1 cellular context compared by ENCODE assay signal in the genomic region with DNA sequence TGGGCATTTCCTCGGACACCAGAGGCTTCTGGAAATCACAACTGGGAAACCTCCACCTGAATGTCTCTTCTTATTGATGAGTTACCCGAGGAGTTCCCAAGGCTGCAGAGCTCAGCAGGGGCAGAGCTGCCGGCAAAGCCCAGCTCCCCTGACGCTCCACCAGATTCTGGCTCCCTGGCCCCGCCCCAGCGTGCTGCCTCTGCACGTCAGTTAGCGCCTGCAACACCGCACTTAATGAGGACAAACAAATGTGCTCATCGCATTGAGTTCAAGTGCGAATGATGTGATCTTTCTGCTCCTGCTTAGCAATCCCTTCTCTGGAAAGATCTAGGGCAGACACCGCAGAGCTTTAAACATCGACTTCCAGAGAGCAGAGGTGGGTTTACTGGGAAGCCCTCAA.
TF ChIP-seq lines count a peak whose summit lies in the region.

No MANE protein-coding gene starts in this region.

TF ChIP-seq in HEK293, 187 proteins besides CTCF, POLR2A, EP300 and RAD21 (continued from another document and continues in another):
- TF ChIP-seq GLI2 (tag by site-specific recombination; IDR thresholded peaks at IDR 0.05; ENCODE audit: borderline replicate concordance, low read depth) (no peak), ZFP3 (tag by site-specific recombination; IDR thresholded peaks at IDR 0.05; ENCODE audit: low read depth) (no peak), ZNF624 (tag by site-specific recombination; IDR thresholded peaks at IDR 0.05) (no peak), ZIC2 (tag by site-specific recombination; IDR thresholded peaks at IDR 0.05) (peak; percentile 64; the same call in 1 of the 2 replicates), ZEB2 (tag by site-specific recombination; IDR thresholded peaks at IDR 0.05) (peak; percentile 75), ZNF473 (tag by site-specific recombination; IDR thresholded peaks at IDR 0.05) (no peak), ZNF341 (tag by site-specific recombination; IDR thresholded peaks at IDR 0.05; ENCODE audit: low read depth) (peak; percentile 67), HOXA7 (CRISPR knock-in tag; IDR thresholded peaks at IDR 0.05; ENCODE audit: borderline replicate concordance) (no peak), ZNF843 (tag by site-specific recombination; IDR thresholded peaks at IDR 0.05) (peak; percentile 66; the same call in 1 of the 2 replicates), KLF9 (tag by site-specific recombination; IDR thresholded peaks at IDR 0.05; ENCODE audit: low read depth) (no peak), GLIS1 (tag by site-specific recombination; IDR thresholded peaks at IDR 0.05) (peak; percentile 57), ZNF561 (tag by site-specific recombination; IDR thresholded peaks at IDR 0.05; ENCODE audit: borderline replicate concordance) (0 out of 2 replicates have a peak, but pooled peaks have one; percentile 44), ZNF311 (tag by site-specific recombination; IDR thresholded peaks at IDR 0.05; ENCODE audit: borderline replicate concordance) (no peak), ZNF514 (tag by site-specific recombination; IDR thresholded peaks at IDR 0.05) (no peak), RBAK (tag by site-specific recombination; IDR thresholded peaks at IDR 0.05) (no peak), ZNF394 (tag by site-specific recombination; IDR thresholded peaks at IDR 0.05; ENCODE audit: borderline replicate concordance) (peak; percentile 33; the same call in 1 of the 2 replicates), ZNF248 (tag by site-specific recombination; IDR thresholded peaks at IDR 0.05) (no peak), ZNF155 (tag by site-specific recombination; IDR thresholded peaks at IDR 0.05) (no peak), ZXDB (tag by site-specific recombination; IDR thresholded peaks at IDR 0.05) (no peak), ZNF10 (tag by site-specific recombination; IDR thresholded peaks at IDR 0.05) (peak; percentile 89), ZNF768 (tag by site-specific recombination; IDR thresholded peaks at IDR 0.05) (no peak), ZNF600 (tag by site-specific recombination; IDR thresholded peaks at IDR 0.05) (0 out of 2 replicates have a peak, but pooled peaks have one; percentile 35), ZFP69B (tag by site-specific recombination; IDR thresholded peaks at IDR 0.05) (no peak), KLF1 (tag by site-specific recombination; IDR thresholded peaks at IDR 0.05) (0 out of 2 replicates have a peak, but pooled peaks have one; percentile 13), ZNF2 (tag by site-specific recombination; IDR thresholded peaks at IDR 0.05) (no peak; the same call in 1 of the 2 replicates), ZNF660 (tag by site-specific recombination; IDR thresholded peaks at IDR 0.05) (no peak), ZNF76 (tag by site-specific recombination; IDR thresholded peaks at IDR 0.05; ENCODE audit: borderline replicate concordance, low read depth) (peak; percentile 29; the same call in 1 of the 2 replicates), ZNF24 (tag by site-specific recombination; IDR thresholded peaks at IDR 0.05) (peak; percentile 47; the same call in 1 of the 2 replicates), IKZF3 (tag by site-specific recombination; IDR thresholded peaks at IDR 0.05) (0 out of 2 replicates have a peak, but pooled peaks have one; percentile 63), ZNF140 (tag by site-specific recombination; IDR thresholded peaks at IDR 0.05) (no peak), ZBTB17 (tag by site-specific recombination; IDR thresholded peaks at IDR 0.05) (peak; percentile 74), ZNF239 (tag by site-specific recombination; IDR thresholded peaks at IDR 0.05) (no peak), ZNF510 (tag by site-specific recombination; IDR thresholded peaks at IDR 0.05; ENCODE audit: insufficient replicate concordance) (no peak), ZBTB21 (tag by site-specific recombination; IDR thresholded peaks at IDR 0.05) (no peak), ZNF501 (tag by site-specific recombination; IDR thresholded peaks at IDR 0.05) (no peak), ZNF621 (tag by site-specific recombination; IDR thresholded peaks at IDR 0.05) (no peak)
- TF ChIP-seq, protein P1, sequence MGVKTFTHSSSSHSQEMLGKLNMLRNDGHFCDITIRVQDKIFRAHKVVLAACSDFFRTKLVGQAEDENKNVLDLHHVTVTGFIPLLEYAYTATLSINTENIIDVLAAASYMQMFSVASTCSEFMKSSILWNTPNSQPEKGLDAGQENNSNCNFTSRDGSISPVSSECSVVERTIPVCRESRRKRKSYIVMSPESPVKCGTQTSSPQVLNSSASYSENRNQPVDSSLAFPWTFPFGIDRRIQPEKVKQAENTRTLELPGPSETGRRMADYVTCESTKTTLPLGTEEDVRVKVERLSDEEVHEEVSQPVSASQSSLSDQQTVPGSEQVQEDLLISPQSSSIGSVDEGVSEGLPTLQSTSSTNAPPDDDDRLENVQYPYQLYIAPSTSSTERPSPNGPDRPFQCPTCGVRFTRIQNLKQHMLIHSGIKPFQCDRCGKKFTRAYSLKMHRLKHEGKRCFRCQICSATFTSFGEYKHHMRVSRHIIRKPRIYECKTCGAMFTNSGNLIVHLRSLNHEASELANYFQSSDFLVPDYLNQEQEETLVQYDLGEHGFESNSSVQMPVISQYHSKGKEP (tag by site-specific recombination; IDR thresholded peaks at IDR 0.05): peak; percentile 95
- TF ChIP-seq, protein P2, sequence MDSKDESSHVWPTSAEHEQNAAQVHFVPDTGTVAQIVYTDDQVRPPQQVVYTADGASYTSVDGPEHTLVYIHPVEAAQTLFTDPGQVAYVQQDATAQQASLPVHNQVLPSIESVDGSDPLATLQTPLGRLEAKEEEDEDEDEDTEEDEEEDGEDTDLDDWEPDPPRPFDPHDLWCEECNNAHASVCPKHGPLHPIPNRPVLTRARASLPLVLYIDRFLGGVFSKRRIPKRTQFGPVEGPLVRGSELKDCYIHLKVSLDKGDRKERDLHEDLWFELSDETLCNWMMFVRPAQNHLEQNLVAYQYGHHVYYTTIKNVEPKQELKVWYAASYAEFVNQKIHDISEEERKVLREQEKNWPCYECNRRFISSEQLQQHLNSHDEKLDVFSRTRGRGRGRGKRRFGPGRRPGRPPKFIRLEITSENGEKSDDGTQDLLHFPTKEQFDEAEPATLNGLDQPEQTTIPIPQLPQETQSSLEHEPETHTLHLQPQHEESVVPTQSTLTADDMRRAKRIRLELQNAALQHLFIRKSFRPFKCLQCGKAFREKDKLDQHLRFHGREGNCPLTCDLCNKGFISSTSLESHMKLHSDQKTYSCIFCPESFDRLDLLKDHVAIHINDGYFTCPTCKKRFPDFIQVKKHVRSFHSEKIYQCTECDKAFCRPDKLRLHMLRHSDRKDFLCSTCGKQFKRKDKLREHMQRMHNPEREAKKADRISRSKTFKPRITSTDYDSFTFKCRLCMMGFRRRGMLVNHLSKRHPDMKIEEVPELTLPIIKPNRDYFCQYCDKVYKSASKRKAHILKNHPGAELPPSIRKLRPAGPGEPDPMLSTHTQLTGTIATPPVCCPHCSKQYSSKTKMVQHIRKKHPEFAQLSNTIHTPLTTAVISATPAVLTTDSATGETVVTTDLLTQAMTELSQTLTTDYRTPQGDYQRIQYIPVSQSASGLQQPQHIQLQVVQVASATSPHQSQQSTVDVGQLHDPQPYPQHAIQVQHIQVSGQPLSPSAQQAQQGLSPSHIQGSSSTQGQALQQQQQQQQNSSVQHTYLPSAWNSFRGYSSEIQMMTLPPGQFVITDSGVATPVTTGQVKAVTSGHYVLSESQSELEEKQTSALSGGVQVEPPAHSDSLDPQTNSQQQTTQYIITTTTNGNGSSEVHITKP (tag by site-specific recombination; IDR thresholded peaks at IDR 0.05): peak; percentile 53; the same call in 1 of the 2 replicates
- TF ChIP-seq, protein P3, sequence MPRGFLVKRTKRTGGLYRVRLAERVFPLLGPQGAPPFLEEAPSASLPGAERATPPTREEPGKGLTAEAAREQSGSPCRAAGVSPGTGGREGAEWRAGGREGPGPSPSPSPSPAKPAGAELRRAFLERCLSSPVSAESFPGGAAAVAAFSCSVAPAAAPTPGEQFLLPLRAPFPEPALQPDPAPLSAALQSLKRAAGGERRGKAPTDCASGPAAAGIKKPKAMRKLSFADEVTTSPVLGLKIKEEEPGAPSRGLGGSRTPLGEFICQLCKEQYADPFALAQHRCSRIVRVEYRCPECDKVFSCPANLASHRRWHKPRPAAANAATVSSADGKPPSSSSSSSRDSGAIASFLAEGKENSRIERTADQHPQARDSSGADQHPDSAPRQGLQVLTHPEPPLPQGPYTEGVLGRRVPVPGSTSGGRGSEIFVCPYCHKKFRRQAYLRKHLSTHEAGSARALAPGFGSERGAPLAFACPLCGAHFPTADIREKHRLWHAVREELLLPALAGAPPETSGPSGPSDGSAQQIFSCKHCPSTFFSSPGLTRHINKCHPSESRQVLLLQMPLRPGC (tag by site-specific recombination; IDR thresholded peaks at IDR 0.05): peak; percentile 87
- TF ChIP-seq, protein P4, sequence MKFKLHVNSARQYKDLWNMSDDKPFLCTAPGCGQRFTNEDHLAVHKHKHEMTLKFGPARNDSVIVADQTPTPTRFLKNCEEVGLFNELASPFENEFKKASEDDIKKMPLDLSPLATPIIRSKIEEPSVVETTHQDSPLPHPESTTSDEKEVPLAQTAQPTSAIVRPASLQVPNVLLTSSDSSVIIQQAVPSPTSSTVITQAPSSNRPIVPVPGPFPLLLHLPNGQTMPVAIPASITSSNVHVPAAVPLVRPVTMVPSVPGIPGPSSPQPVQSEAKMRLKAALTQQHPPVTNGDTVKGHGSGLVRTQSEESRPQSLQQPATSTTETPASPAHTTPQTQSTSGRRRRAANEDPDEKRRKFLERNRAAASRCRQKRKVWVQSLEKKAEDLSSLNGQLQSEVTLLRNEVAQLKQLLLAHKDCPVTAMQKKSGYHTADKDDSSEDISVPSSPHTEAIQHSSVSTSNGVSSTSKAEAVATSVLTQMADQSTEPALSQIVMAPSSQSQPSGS (tag by site-specific recombination; IDR thresholded peaks at IDR 0.05; ENCODE audit: low read depth): peak; percentile 64; the same call in 1 of the 2 replicates
- TF ChIP-seq, protein P5, sequence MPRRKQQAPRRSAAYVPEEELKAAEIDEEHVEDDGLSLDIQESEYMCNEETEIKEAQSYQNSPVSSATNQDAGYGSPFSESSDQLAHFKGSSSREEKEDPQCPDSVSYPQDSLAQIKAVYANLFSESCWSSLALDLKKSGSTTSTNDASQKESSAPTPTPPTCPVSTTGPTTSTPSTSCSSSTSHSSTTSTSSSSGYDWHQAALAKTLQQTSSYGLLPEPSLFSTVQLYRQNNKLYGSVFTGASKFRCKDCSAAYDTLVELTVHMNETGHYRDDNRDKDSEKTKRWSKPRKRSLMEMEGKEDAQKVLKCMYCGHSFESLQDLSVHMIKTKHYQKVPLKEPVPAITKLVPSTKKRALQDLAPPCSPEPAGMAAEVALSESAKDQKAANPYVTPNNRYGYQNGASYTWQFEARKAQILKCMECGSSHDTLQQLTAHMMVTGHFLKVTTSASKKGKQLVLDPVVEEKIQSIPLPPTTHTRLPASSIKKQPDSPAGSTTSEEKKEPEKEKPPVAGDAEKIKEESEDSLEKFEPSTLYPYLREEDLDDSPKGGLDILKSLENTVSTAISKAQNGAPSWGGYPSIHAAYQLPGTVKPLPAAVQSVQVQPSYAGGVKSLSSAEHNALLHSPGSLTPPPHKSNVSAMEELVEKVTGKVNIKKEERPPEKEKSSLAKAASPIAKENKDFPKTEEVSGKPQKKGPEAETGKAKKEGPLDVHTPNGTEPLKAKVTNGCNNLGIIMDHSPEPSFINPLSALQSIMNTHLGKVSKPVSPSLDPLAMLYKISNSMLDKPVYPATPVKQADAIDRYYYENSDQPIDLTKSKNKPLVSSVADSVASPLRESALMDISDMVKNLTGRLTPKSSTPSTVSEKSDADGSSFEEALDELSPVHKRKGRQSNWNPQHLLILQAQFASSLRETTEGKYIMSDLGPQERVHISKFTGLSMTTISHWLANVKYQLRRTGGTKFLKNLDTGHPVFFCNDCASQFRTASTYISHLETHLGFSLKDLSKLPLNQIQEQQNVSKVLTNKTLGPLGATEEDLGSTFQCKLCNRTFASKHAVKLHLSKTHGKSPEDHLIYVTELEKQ (tag by site-specific recombination; IDR thresholded peaks at IDR 0.05; ENCODE audit: borderline replicate concordance): peak; percentile 72; the same call in 1 of the 2 replicates
- TF ChIP-seq, protein P6, sequence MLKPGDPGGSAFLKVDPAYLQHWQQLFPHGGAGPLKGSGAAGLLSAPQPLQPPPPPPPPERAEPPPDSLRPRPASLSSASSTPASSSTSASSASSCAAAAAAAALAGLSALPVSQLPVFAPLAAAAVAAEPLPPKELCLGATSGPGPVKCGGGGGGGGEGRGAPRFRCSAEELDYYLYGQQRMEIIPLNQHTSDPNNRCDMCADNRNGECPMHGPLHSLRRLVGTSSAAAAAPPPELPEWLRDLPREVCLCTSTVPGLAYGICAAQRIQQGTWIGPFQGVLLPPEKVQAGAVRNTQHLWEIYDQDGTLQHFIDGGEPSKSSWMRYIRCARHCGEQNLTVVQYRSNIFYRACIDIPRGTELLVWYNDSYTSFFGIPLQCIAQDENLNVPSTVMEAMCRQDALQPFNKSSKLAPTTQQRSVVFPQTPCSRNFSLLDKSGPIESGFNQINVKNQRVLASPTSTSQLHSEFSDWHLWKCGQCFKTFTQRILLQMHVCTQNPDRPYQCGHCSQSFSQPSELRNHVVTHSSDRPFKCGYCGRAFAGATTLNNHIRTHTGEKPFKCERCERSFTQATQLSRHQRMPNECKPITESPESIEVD (tag by site-specific recombination; IDR thresholded peaks at IDR 0.05): no peak; the same call in 1 of the 2 replicates
- TF ChIP-seq, protein P7, sequence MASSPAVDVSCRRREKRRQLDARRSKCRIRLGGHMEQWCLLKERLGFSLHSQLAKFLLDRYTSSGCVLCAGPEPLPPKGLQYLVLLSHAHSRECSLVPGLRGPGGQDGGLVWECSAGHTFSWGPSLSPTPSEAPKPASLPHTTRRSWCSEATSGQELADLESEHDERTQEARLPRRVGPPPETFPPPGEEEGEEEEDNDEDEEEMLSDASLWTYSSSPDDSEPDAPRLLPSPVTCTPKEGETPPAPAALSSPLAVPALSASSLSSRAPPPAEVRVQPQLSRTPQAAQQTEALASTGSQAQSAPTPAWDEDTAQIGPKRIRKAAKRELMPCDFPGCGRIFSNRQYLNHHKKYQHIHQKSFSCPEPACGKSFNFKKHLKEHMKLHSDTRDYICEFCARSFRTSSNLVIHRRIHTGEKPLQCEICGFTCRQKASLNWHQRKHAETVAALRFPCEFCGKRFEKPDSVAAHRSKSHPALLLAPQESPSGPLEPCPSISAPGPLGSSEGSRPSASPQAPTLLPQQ (tag by site-specific recombination; IDR thresholded peaks at IDR 0.05): peak; percentile 33; the same call in 1 of the 2 replicates
- TF ChIP-seq, protein P8, sequence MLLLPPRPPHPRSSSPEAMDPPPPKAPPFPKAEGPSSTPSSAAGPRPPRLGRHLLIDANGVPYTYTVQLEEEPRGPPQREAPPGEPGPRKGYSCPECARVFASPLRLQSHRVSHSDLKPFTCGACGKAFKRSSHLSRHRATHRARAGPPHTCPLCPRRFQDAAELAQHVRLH (tag by site-specific recombination; IDR thresholded peaks at IDR 0.05): no peak
